ENCODE assay signal across 31 cellular contexts in the genomic region with DNA sequence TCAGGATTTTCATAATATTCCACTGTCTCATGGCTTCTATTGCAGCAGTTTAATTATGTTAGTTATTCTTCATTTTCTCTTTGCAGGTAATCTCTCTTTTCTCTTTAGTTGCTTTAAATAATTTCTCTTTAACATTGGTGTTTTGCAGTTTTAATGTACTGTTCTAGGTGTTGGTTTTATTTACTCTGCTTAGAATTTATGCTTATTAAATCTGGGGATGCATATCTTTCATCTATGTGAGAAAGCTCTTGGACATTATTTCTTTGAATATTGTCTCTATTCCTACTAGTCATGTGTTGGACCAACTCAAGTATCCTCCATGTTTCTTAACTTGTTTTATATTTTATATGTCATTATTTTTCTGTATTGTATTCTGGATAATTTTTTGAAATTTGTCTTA.
DNase-seq lines count a peak whose midpoint lies in the region; ATAC-seq, FAIRE-seq and TF ChIP-seq lines count a peak whose summit lies in the region.
"Had no signal": no experiment of that assay in that cellular context is flagged by ENCODE, and none has a peak within 500 bp of the region (broad histone marks: within the 10 kb centered on the region; RNA-seq: fewer than 3 reads in every experiment).

No MANE protein-coding gene starts in this region.

- no peak for ATAC-seq in HG03378 (IDR thresholded peaks at IDR 0.05; ENCODE audit: unreplicated experiment)
- ATAC-seq in CD4-positive, alpha-beta T cell (ENCODE audit: poor library complexity): no peak
- ATAC-seq: A549; CD8-positive, alpha-beta T cell had no signal

- H3K9me3 ChIP-seq in HEK293 (ENCODE audit: control insufficient read depth, insufficient read depth, low read depth, low read length): no peaks in the 10 kb centered on the region
- no peaks in the 10 kb centered on the region for H3K9me3 ChIP-seq in CD4-positive, alpha-beta T cell (ENCODE audit: control insufficient read depth, low read length)
- H3K9me3 ChIP-seq: A549, BE2C, Caco-2 had no signal

- H3K4me1 Mint-ChIP-seq in CD4-positive, alpha-beta T cell (ENCODE audit: low read depth): no peaks in the 10 kb centered on the region
- H3K4me1 Mint-ChIP-seq: CD14-positive monocyte; CD4-positive, alpha-beta memory T cell; CD4-positive, CD25-positive, alpha-beta regulatory T cell; CD8-positive, alpha-beta memory T cell had no signal

- no peaks in the 10 kb centered on the region for H3K27me3 ChIP-seq in CD4-positive, alpha-beta T cell (ENCODE audit: control insufficient read depth, insufficient read depth, low read length)
- H3K27me3 ChIP-seq: BE2C; BLaER1; BLaER1 treated with 17β-estradiol and CSF1 and Interleukin-3, amounts not matched to agents 10 nM and 100 nM had no signal

- intact Hi-C loops in CD4-positive, alpha-beta T cell (cut with DNase I, micrococcal nuclease): no loop called here

- H3K4me3 ChIP-seq in HEK293 (ENCODE audit: low read depth, low read length): no peak overlapping the region
- H3K4me3 ChIP-seq: A549 had no signal

- TF ChIP-seq CTCF in HEK293 (tag by site-specific recombination; IDR thresholded peaks at IDR 0.05): no peak
- TF ChIP-seq CTCF in CD4-positive, alpha-beta T cell (IDR thresholded peaks at IDR 0.05): no peak

- H3K4me3 Mint-ChIP-seq in CD4-positive, alpha-beta T cell: no peak overlapping the region
- H3K4me3 Mint-ChIP-seq: B cell; CD14-positive monocyte; CD4-positive, alpha-beta memory T cell; CD4-positive, CD25-positive, alpha-beta regulatory T cell; CD8-positive, alpha-beta memory T cell; CD8-positive, alpha-beta T cell had no signal

- H3K9me3 Mint-ChIP-seq in CD4-positive, alpha-beta T cell: peaks cover 2% of the 10 kb centered on the region

- no peaks in the 10 kb centered on the region for H3K4me1 ChIP-seq in HEK293 (ENCODE audit: control insufficient read depth, insufficient read depth, low read length)
- H3K4me1 ChIP-seq: A549, BE2C, Caco-2 had no signal

- no peaks in the 10 kb centered on the region for H3K36me3 ChIP-seq in HEK293 (ENCODE audit: control insufficient read depth in 2 of 2, insufficient read depth in 1 of 2, low read length in 2 of 2)
- H3K36me3 ChIP-seq: BE2C, BLaER1 had no signal

- POLR2A ChIA-PET in HEK293 (lab: Yijun Ruan, JAX): no interaction called here
- POLR2A ChIA-PET in CD4-positive, alpha-beta T cell (lab: Charles Lee): no interaction called here

- CTCF ChIA-PET in HEK293 (lab: Yijun Ruan, JAX): no interaction called here
- CTCF ChIA-PET in CD4-positive, alpha-beta T cell (lab: Charles Lee): no interaction called here

- H3K27ac Mint-ChIP-seq in CD4-positive, alpha-beta T cell: no peak overlapping the region
- H3K27ac Mint-ChIP-seq: B cell; CD14-positive monocyte; CD4-positive, alpha-beta memory T cell; CD4-positive, CD25-positive, alpha-beta regulatory T cell; CD8-positive, alpha-beta memory T cell; CD8-positive, alpha-beta T cell had no signal

- FAIRE-seq in A204.1 (lab: Jason Lieb, UNC): peak; percentile 60
- FAIRE-seq: A549, D721Med had no signal

- DNase-seq in CD4-positive, alpha-beta T cell: no peak
- DNase-seq: 8988T; ACHN; AML-193; BE2C; C1 segment of cervical spinal cord; Caco-2; Calu3; CD4-positive, alpha-beta memory T cell; CD4-positive, CD25-positive, alpha-beta regulatory T cell; CD8-positive, alpha-beta memory T cell; CD8-positive, alpha-beta T cell; COR-L47; DMS 273 treated with DMSO at 0.1 percent for 48 hours; DMS153; DMS53; DMS79; DMS79 treated with DMSO at 0.1 percent for 48 hours; DND-41; EL had no signal

- no peak overlapping the region for H3K27ac ChIP-seq in HEK293 (ENCODE audit: extremely low read depth, low read depth, low read length)
- no peak overlapping the region for H3K27ac ChIP-seq in CD4-positive, alpha-beta T cell (ENCODE audit: low read depth, low read length)
- H3K27ac ChIP-seq: 22Rv1; A549; BLaER1 treated with 17β-estradiol and CSF1 and Interleukin-3, amounts not matched to agents 10 nM and 100 nM; C4-2B had no signal

- no peaks in the 10 kb centered on the region for H3K36me3 Mint-ChIP-seq in CD4-positive, alpha-beta T cell (ENCODE audit: low read depth)
- H3K36me3 Mint-ChIP-seq: CD14-positive monocyte; CD4-positive, alpha-beta memory T cell; CD4-positive, CD25-positive, alpha-beta regulatory T cell; CD8-positive, alpha-beta memory T cell; CD8-positive, alpha-beta T cell had no signal

- H3K27me3 Mint-ChIP-seq in CD4-positive, alpha-beta T cell: peaks cover 15% of the 10 kb centered on the region
- H3K27me3 Mint-ChIP-seq: CD4-positive, CD25-positive, alpha-beta regulatory T cell had no signal

TF ChIP-seq in HEK293, 187 proteins besides CTCF, POLR2A, EP300 and RAD21:
- TF ChIP-seq ZNF350 (tag by site-specific recombination; IDR thresholded peaks at IDR 0.05): no peak
- no peak for TF ChIP-seq ZNF202 (tag by site-specific recombination; IDR thresholded peaks at IDR 0.05; ENCODE audit: borderline replicate concordance)
- TF ChIP-seq ZNF37A (tag by site-specific recombination; IDR thresholded peaks at IDR 0.05): no peak
- TF ChIP-seq ZNF558 (tag by site-specific recombination; IDR thresholded peaks at IDR 0.05): peak; percentile 98
- TF ChIP-seq, protein P1, sequence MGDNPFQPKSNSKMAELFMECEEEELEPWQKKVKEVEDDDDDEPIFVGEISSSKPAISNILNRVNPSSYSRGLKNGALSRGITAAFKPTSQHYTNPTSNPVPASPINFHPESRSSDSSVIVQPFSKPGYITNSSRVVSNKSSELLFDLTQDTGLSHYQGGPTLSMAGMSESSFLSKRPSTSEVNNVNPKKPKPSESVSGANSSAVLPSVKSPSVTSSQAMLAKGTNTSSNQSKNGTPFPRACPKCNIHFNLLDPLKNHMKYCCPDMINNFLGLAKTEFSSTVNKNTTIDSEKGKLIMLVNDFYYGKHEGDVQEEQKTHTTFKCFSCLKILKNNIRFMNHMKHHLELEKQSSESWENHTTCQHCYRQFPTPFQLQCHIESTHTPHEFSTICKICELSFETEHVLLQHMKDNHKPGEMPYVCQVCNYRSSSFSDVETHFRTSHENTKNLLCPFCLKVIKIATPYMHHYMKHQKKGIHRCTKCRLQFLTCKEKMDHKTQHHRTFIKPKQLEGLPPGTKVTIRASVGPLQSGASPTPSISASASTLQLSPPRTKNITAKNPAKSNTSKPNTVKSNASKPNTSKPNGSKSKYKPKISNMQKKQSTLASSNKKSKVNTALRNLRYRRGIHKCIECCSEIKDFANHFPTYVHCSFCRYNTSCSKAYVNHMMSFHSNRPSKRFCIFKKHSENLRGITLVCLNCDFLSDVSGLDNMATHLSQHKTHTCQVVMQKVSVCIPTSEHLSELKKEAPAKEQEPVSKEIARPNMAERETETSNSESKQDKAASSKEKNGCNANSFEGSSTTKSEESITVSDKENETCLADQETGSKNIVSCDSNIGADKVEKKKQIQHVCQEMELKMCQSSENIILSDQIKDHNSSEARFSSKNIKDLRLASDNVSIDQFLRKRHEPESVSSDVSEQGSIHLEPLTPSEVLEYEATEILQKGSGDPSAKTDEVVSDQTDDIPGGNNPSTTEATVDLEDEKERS (tag by site-specific recombination; IDR thresholded peaks at IDR 0.05): no peak
